Comparison of ENCODE assay signal across 1 cellular context in the genomic region with DNA sequence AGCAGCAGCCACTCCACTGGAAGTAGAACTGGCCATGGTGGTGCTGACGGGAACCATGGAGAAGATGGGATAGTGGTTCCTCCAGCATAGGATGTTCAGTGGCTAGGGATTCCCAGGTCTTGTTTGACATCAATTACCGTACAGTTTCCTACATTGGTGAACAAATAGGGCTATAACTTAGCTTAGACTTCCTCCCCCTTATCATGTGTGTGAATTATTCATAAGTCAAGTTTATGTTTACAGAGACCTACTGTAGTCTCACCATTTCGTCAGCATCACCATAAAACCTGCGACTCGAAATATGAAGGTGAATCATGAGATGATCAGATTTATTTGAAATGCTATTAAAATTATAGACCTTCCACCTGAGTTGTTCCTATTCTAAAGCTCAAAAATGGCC.
TF ChIP-seq lines count a peak whose summit lies in the region.

No MANE protein-coding gene starts in this region.

TF ChIP-seq in HCT116, 20 proteins besides CTCF, POLR2A, EP300 and RAD21:
- TF ChIP-seq TCF7L2 (IDR thresholded peaks at IDR 0.05; ENCODE audit: borderline replicate concordance, extremely low read depth, insufficient read depth, insufficient read length), result no peak
- TF ChIP-seq JUND (IDR thresholded peaks at IDR 0.05), result no peak; the same call in 1 of the 2 replicates
- TF ChIP-seq ZFX (IDR thresholded peaks at IDR 0.05), result no peak
- TF ChIP-seq CBX3 (IDR thresholded peaks at IDR 0.05; ENCODE audit: low read depth), result no peak
- TF ChIP-seq, protein P1, sequence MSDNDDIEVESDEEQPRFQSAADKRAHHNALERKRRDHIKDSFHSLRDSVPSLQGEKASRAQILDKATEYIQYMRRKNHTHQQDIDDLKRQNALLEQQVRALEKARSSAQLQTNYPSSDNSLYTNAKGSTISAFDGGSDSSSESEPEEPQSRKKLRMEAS (IDR thresholded peaks at IDR 0.05), result no peak
- TF ChIP-seq, protein P2, sequence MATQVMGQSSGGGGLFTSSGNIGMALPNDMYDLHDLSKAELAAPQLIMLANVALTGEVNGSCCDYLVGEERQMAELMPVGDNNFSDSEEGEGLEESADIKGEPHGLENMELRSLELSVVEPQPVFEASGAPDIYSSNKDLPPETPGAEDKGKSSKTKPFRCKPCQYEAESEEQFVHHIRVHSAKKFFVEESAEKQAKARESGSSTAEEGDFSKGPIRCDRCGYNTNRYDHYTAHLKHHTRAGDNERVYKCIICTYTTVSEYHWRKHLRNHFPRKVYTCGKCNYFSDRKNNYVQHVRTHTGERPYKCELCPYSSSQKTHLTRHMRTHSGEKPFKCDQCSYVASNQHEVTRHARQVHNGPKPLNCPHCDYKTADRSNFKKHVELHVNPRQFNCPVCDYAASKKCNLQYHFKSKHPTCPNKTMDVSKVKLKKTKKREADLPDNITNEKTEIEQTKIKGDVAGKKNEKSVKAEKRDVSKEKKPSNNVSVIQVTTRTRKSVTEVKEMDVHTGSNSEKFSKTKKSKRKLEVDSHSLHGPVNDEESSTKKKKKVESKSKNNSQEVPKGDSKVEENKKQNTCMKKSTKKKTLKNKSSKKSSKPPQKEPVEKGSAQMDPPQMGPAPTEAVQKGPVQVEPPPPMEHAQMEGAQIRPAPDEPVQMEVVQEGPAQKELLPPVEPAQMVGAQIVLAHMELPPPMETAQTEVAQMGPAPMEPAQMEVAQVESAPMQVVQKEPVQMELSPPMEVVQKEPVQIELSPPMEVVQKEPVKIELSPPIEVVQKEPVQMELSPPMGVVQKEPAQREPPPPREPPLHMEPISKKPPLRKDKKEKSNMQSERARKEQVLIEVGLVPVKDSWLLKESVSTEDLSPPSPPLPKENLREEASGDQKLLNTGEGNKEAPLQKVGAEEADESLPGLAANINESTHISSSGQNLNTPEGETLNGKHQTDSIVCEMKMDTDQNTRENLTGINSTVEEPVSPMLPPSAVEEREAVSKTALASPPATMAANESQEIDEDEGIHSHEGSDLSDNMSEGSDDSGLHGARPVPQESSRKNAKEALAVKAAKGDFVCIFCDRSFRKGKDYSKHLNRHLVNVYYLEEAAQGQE (IDR thresholded peaks at IDR 0.05; ENCODE audit: low read depth), result no peak
- TF ChIP-seq SP1 (IDR thresholded peaks at IDR 0.05; ENCODE audit: low read depth), result no peak
- TF ChIP-seq FOSL1 (IDR thresholded peaks at IDR 0.05; ENCODE audit: low read depth), result no peak
- no peak for TF ChIP-seq EZH2phosphoT487 (IDR thresholded peaks at IDR 0.05; ENCODE audit: borderline replicate concordance)
- no peak for TF ChIP-seq SRF (IDR thresholded peaks at IDR 0.05; ENCODE audit: low read depth)
- no peak for TF ChIP-seq ELF1 (IDR thresholded peaks at IDR 0.05; ENCODE audit: borderline replicate concordance, low read depth)
- TF ChIP-seq SIN3A (IDR thresholded peaks at IDR 0.05; ENCODE audit: low read depth), result no peak
- no peak for TF ChIP-seq CEBPB (IDR thresholded peaks at IDR 0.05; ENCODE audit: low read depth)
- TF ChIP-seq EGR1 (IDR thresholded peaks at IDR 0.05; ENCODE audit: low read depth), result no peak
- no peak for TF ChIP-seq ZNF274 (IDR thresholded peaks at IDR 0.05; ENCODE audit: low read depth, low read length)
- TF ChIP-seq YY1 (IDR thresholded peaks at IDR 0.05; ENCODE audit: extremely low read depth, insufficient replicate concordance, low read depth, low read length), result no peak
- no peak for TF ChIP-seq EZH2 (IDR thresholded peaks at IDR 0.05)
- TF ChIP-seq POLR2AphosphoS5 (IDR thresholded peaks at IDR 0.05; ENCODE audit: low read depth, low read length), result no peak
